Comparison of ENCODE assay signal across 23 cellular contexts in the genomic region with DNA sequence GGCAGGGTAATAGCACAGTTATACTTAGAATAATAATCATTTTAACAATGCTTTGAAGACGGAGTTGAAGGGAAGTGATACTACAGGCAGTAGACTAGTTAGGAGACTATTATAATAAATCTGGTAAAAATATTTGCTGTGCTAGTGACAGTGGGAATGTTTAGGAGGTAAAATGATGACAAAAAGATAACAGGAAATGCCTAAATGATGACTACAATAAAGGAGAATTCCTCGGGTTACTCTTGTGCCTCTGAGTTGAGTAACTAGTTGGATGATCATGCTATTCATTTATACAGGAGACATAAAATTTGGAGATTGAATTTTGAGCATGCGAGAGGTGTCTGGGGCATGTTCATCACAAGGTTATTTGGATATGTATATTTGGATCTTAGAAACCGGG. TPM values are rescaled to one million over a fixed set of nuclear protein-coding genes. Genes with fewer than 3 reads are reported as not detected.
A peak's percentile ranks its signal among the peaks of the same experiment; 100 is the strongest.
DNase-seq lines count a peak whose midpoint lies in the region; ATAC-seq, FAIRE-seq and TF ChIP-seq lines count a peak whose summit lies in the region.
"Had no signal": no experiment of that assay in that cellular context is flagged by ENCODE, and none has a peak within 500 bp of the region (broad histone marks: within the 10 kb centered on the region; RNA-seq: fewer than 3 reads in every experiment).

No MANE protein-coding gene starts in this region.

- BruUV-seq in mammary epithelial cell (replicated peaks; lab: Mats Ljungman, UMichigan): no TSS peak

- no peak for TF ChIP-seq CTCF in mammary epithelial cell (conservative IDR thresholded peaks at IDR 0.05 in 1 of 2, IDR thresholded peaks at IDR 0.05 in 1 of 2; ENCODE audit: extremely low read depth in 1 of 2, insufficient read depth in 1 of 2, low read depth in 1 of 2, low read length in 2 of 2)

- H3K23ac ChIP-seq in mesendoderm (ENCODE audit: low read length): no peak overlapping the region

- whole genome bisulfite sequencing in mammary epithelial cell (ENCODE audit: low coverage, missing lambda C conversion rate): 69% methylated on average over 4 of the region's 4 CpGs
- no CpG with 5 or more reads among the region's 4 CpGs for WGBS in mesendoderm (ENCODE audit: extremely low coverage, insufficient coverage, low lambda C conversion rate)

- H4K8ac ChIP-seq in mesendoderm (ENCODE audit: low read depth, low read length): no peak overlapping the region

- H3K79me1 ChIP-seq in mesendoderm (ENCODE audit: low read length): no peaks in the 10 kb centered on the region

- intact Hi-C loops in mammary epithelial cell (cut with micrococcal nuclease): no loop called here

- no peak overlapping the region for H2BK15ac ChIP-seq in mesendoderm (replicated peaks; ENCODE audit: low read depth)

- no peak overlapping the region for H3K4ac ChIP-seq in mesendoderm (ENCODE audit: low read depth, low read length)

- no peak overlapping the region for H3K56ac ChIP-seq in mesendoderm (ENCODE audit: low read length)

- H3K18ac ChIP-seq in mesendoderm (ENCODE audit: low read length): no peak overlapping the region

- H3K79me2 ChIP-seq in mammary epithelial cell (ENCODE audit: insufficient read depth, low read length) (no peaks in the 10 kb centered on the region), mesendoderm (ENCODE audit: control insufficient read depth, insufficient read depth, low read length) (no peaks in the 10 kb centered on the region)

- no peak for ATAC-seq in HG02938 (IDR thresholded peaks at IDR 0.05; ENCODE audit: unreplicated experiment)
- ATAC-seq: body of pancreas; natural killer cell treated with Interleukin-12 subunit alpha and Interleukin-12 subunit beta and Interleukin-15 and Interleukin-18, amount 100 ng/mL, for 72 hours had no signal

- no peaks in the 10 kb centered on the region for H3K27me3 ChIP-seq in mammary epithelial cell (ENCODE audit: insufficient read depth, low read length)
- no peaks in the 10 kb centered on the region for H3K27me3 ChIP-seq in mesendoderm (ENCODE audit: insufficient read depth, low read length, poor library complexity)
- H3K27me3 ChIP-seq: BLaER1, body of pancreas, testis had no signal

- no peaks in the 10 kb centered on the region for H3K36me3 ChIP-seq in mammary epithelial cell (ENCODE audit: insufficient read depth, low read length)
- H3K36me3 ChIP-seq in mesendoderm (ENCODE audit: control insufficient read depth, insufficient read depth, low read length): no peaks in the 10 kb centered on the region
- H3K36me3 ChIP-seq: BLaER1 had no signal

- H3K4me2 ChIP-seq in mammary epithelial cell (ENCODE audit: insufficient read depth, low read depth, low read length): peak overlapping the region; percentile 20
- no peak overlapping the region for H3K4me2 ChIP-seq in mesendoderm (ENCODE audit: low read length)
- H3K4me2 ChIP-seq: BLaER1 had no signal

- in situ Hi-C loops in mammary epithelial cell (cut with MboI; ENCODE audit: low sequenced_read_pairs in 2 of 2): no loop called here

- no peak overlapping the region for H3K9ac ChIP-seq in mammary epithelial cell (ENCODE audit: insufficient read depth, low read length)
- H3K9ac ChIP-seq in mesendoderm (ENCODE audit: low read length): no peak overlapping the region
- H3K9ac ChIP-seq: BLaER1 had no signal

- no peaks in the 10 kb centered on the region for H3K9me3 ChIP-seq in mammary epithelial cell (replicated peaks; ENCODE audit: insufficient read depth, low read length)
- H3K9me3 ChIP-seq: BLaER1, body of pancreas, testis had no signal

- peak overlapping the region; percentile 50 for H2AFZ ChIP-seq in mammary epithelial cell (ENCODE audit: low read depth, low read length)

- no peak overlapping the region for H2BK120ac ChIP-seq in mesendoderm (ENCODE audit: low read depth, low read length)

- H2BK5ac ChIP-seq in mesendoderm (ENCODE audit: low read length): no peak overlapping the region

- H3K4me3 ChIP-seq in mammary epithelial cell (replicated peaks in 1 of 3; ENCODE audit: insufficient read depth in 1 of 3, low read depth in 2 of 3, low read length in 3 of 3) (no peak overlapping the region), mesendoderm (ENCODE audit: low read length) (no peak overlapping the region)
- H3K4me3 ChIP-seq: BLaER1, body of pancreas, lung, testis had no signal

- CTCF ChIA-PET in mammary epithelial cell (lab: Charles Lee; ENCODE audit: low non-redundant PET): no interaction called here

- peaks cover 35% of the 10 kb centered on the region for H3K4me1 ChIP-seq in mammary epithelial cell (ENCODE audit: insufficient read depth, low read length)
- no peaks in the 10 kb centered on the region for H3K4me1 ChIP-seq in mesendoderm (ENCODE audit: control insufficient read depth, low read depth, low read length)
- H3K4me1 ChIP-seq: BLaER1, body of pancreas, testis had no signal

- H3K27ac ChIP-seq in mammary epithelial cell (ENCODE audit: insufficient read depth, low read depth, low read length): peak overlapping the region; percentile 41
- H3K27ac ChIP-seq in mesendoderm (ENCODE audit: low read depth, low read length): no peak overlapping the region
- H3K27ac ChIP-seq: BLaER1, body of pancreas, epithelial cell of prostate, testis had no signal

- DNase-seq in Daoy (ENCODE audit: low read depth) (peak; percentile 4), LHCN-M2 (ENCODE audit: low read depth) (peak; percentile 60), mammary epithelial cell (peak; percentile 23), mesendoderm (peak; percentile 30), T-helper 1 cell (no peak), GM19239 (ENCODE audit: insufficient read length, low spot score) (no peak)
- no peak for DNase-seq in central memory CD4-positive, alpha-beta T cell
- DNase-seq: activated CD4-positive, alpha-beta T cell treated with anti-CD3 and anti-CD28 coated beads, Interleukin-2, amount 10 ng/mL, durations not matched to agents 24 days and 14 days; activated naive CD4-positive, alpha-beta T cell; body of pancreas; DMS 273 treated with DMSO at 0.1 percent for 48 hours; glutamatergic neuron; immature natural killer cell; MM.1S; NCI-H2029; NCI-H510A treated with DMSO at 0.1 percent for 48 hours; posterior cingulate gyrus; testis had no signal

- no peaks in the 10 kb centered on the region for H4K20me1 ChIP-seq in mammary epithelial cell (ENCODE audit: insufficient read depth, low read length)
- H4K20me1 ChIP-seq: BLaER1 had no signal

- H4K5ac ChIP-seq in mesendoderm (ENCODE audit: low read length): no peak overlapping the region

- FAIRE-seq in GM19239 (lab: Jason Lieb, UNC): no peak

- dilution Hi-C loops in mammary epithelial cell (cut with HindIII; ENCODE audit: low sequenced_read_pairs): no loop called here

- no peak overlapping the region for H2AK5ac ChIP-seq in mesendoderm (ENCODE audit: low read length)

RNA-seq across cellular contexts. Expression of a gene that starts 32.2 kb away (rescaled TPM):
- total RNA-seq in Daoy (2014; rRNA removed; shearing (Covaris generic)): 67.1 and 120 TPM in 2 replicates
- total RNA-seq in LHCN-M2 (2014; rRNA removed) (400 and 504 TPM in 2 replicates), mammary epithelial cell (100 to 1,000 TPM; 173 to 391 TPM)
- 114 TPM for polyA plus RNA-seq in LHCN-M2 (2012)
- 112 TPM for polyA plus RNA-seq in mammary epithelial cell
- 146 TPM for polyA minus RNA-seq in mammary epithelial cell
- polyA plus RNA-seq in mesendoderm (2013, experiment 1 of 2): 23.6 TPM
- polyA plus RNA-seq in mesendoderm (2013, experiment 2 of 2): 26.8 TPM

Comparison
In these comparisons a context has a peak if more than half of its experiments do, and no peak if none do; other contexts are left out.
1. DNase-seq: peak in Daoy (single experiment), LHCN-M2 (single experiment), mammary epithelial cell (single experiment) and mesendoderm (single experiment); none in T-helper 1 cell (0 of 5), GM19239 (single experiment) and central memory CD4-positive, alpha-beta T cell (single experiment).